Comparison of ENCODE assay signal across 8 cellular contexts in the genomic region with DNA sequence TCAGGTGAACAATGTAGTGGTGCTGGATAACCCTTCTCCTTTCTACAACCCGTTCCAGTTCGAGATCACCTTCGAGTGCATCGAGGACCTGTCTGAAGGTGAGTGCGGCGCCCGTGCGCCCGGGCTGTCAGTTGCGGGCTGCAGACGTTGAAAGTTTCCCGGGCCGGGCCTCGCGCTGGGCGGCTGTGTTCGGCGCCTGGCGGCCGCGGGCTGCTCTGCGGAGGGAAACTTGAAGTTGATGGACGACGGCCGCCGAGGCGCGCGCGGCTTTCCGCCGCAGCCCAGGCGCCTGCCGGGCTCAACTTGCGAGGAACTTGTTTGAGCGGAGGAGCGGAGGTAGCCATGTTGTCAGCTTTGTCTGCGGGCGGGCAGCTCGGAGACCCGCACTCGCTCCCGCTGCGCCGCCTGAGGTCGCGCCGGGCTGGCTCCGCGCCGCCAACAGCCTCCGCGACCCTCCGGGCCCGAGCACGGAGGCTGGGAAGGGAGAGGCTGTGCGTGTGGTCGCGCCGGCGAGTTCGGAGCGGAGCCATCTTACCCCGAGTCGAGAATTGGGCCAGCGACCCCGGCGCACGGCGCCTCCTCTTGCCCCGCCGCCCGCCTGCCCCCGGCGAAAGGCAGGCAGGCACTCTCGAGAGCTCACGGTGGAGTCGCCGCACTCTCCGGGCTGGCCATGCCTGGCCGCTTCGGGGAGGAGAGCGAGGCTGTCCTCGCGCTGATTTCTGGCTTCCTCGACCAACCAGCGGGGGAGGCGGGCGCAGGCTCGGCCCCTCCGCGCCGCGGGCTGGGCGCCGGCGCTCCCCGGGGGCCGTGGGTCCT. TPM values are rescaled to one million over a fixed set of nuclear protein-coding genes. Genes with fewer than 3 reads are reported as not detected.
A peak's percentile ranks its signal among the peaks of the same experiment; 100 is the strongest.
DNase-seq lines count a peak whose midpoint lies in the region; ATAC-seq and TF ChIP-seq lines count a peak whose summit lies in the region.

No MANE protein-coding gene starts in this region.

- POLR2A ChIA-PET in AG04449 (lab: Yijun Ruan, JAX), result interaction anchor here (0.7 to 2.5 kb wide), 5 partner anchors 14 to 270 kb away, joined by 3 to 6 read pairs (median 4); a partner anchor contains a TSS

- TF ChIP-seq CTCF in AG04449 (IDR thresholded peaks at IDR 0.05; ENCODE audit: insufficient read depth, low read length, missing control alignments) (peak; percentile 2), epithelial cell of esophagus (IDR thresholded peaks at IDR 0.05; ENCODE audit: insufficient read depth, low read depth, low read length, missing control alignments) (no peak)

- DNase-seq in AG04449 (ENCODE audit: low read depth, low spot score) (no peak), NCI-H748 treated with DMSO at 0.1 percent for 48 hours (lab: John Stamatoyannopoulos, UW) (peak; percentile 11), epithelial cell of esophagus (ENCODE audit: low read depth) (peak; percentile 72), mucosa of gallbladder (ENCODE audit: low spot score) (peak; percentile 62)
- DNase-seq in activated CD8-positive, alpha-beta memory T cell treated with anti-CD3 and anti-CD28 coated beads, Interleukin-2, amount 50 U/mL, for 48 hours, result peak; percentile 83
- DNase-seq in stimulated activated CD8-positive, alpha-beta memory T cell treated with anti-CD3 and anti-CD28 coated beads, Interleukin-4, amount 100 ng/mL, for 4 hours (ENCODE audit: low read depth in 2 of 2, low spot score in 1 of 2), result peak; percentile 6 to 30

- CTCF ChIA-PET in AG04449 (lab: Yijun Ruan, JAX), result interaction anchor here (0.6 to 3.8 kb wide), 13 partner anchors 9 to 215 kb away, joined by 3 to 18 read pairs (median 4); no protein-coding TSS in a partner anchor

- peak overlapping the region; percentile 83 for H3K4me3 ChIP-seq in AG04449 (ENCODE audit: low read depth, low read length)
- peak overlapping the region; percentile 78 for H3K4me3 ChIP-seq in epithelial cell of esophagus (ENCODE audit: low read length)

- ATAC-seq in GM18858 (IDR thresholded peaks at IDR 0.05; ENCODE audit: unreplicated experiment) (peak; percentile 19), HG03060 (IDR thresholded peaks at IDR 0.05; ENCODE audit: low read depth, unreplicated experiment) (peak; percentile 15)

RNA-seq across cellular contexts. Expression of a gene that starts 0.7 kb away (rescaled TPM):
- 16.7 TPM for total RNA-seq in mucosa of gallbladder

RNA-seq across cellular contexts. Expression of a gene that starts 40.3 kb away (rescaled TPM):
- 21.1 TPM for total RNA-seq in mucosa of gallbladder
